ENCODE assay signal across 28 cellular contexts in genomic region chr16:59754854-59755253, GRCh38.
"Had no signal": no experiment of that assay in that cellular context is flagged by ENCODE, and none has a peak within 500 bp of the region (broad histone marks: within the 10 kb centered on the region; RNA-seq: fewer than 3 reads in every experiment).

No MANE protein-coding gene starts in this region.

- H3K4me1 ChIP-seq: colonic mucosa, esophagus squamous epithelium, gastrocnemius medialis, heart right ventricle, left ventricle myocardium inferior, lower lobe of right lung had no signal

- H3K4me1 Mint-ChIP-seq: mesothelial cell of epicardium had no signal

- H3K36me3 ChIP-seq: colonic mucosa, esophagus squamous epithelium, gastrocnemius medialis, heart right ventricle, left ventricle myocardium inferior, lower lobe of right lung had no signal

- H3K27ac Mint-ChIP-seq: dendritic cell treated with granulocyte-macrophage colony-stimulating factor and Interleukin-4, amounts not matched to agents 40 ng/mL and 50 ng/mL, for 4 days; effector memory CD8-positive, alpha-beta T cell; endodermal cell; mesothelial cell of epicardium had no signal

- H3K9me3 Mint-ChIP-seq: endodermal cell, mesothelial cell of epicardium had no signal

- H3K27me3 Mint-ChIP-seq: dendritic cell treated with granulocyte-macrophage colony-stimulating factor and Interleukin-4, amounts not matched to agents 40 ng/mL and 50 ng/mL, for 4 days; effector memory CD8-positive, alpha-beta T cell had no signal

- DNase-seq: colonic mucosa; cortex of kidney; effector CD8-positive, alpha-beta T cell; effector memory CD8-positive, alpha-beta T cell; endodermal cell; erythroblast; esophagus squamous epithelium; foreskin fibroblast; foreskin melanocyte; gastrocnemius medialis; glutamatergic neuron; head of caudate nucleus; hippocampal formation; kidney glomerular epithelial cell; left colon; left ventricle myocardium inferior; lower lobe of right lung; mesenchymal stem cell; mucosa of descending colon had no signal

- H3K4me3 Mint-ChIP-seq: dendritic cell treated with granulocyte-macrophage colony-stimulating factor and Interleukin-4, amounts not matched to agents 40 ng/mL and 50 ng/mL, for 4 days; effector memory CD8-positive, alpha-beta T cell; endodermal cell; mesothelial cell of epicardium had no signal

- H3K27ac ChIP-seq: colonic mucosa, epithelial cell of prostate, esophagus squamous epithelium, gastrocnemius medialis, heart right ventricle, left ventricle myocardium inferior, lower lobe of right lung had no signal

- ATAC-seq: effector memory CD8-positive, alpha-beta T cell; esophagus mucosa; gastrocnemius medialis; heart right ventricle; left colon; left lobe of liver; lower lobe of right lung; mucosa of descending colon had no signal

- FAIRE-seq: endometrium, islet of Langerhans, keratinocyte had no signal

- H3K36me3 Mint-ChIP-seq: mesothelial cell of epicardium had no signal

- H3K9me3 ChIP-seq: colonic mucosa, esophagus squamous epithelium, gastrocnemius medialis, left ventricle myocardium inferior, lower lobe of right lung had no signal

- H3K27me3 ChIP-seq: colonic mucosa, esophagus squamous epithelium, gastrocnemius medialis, heart right ventricle had no signal

- H3K4me3 ChIP-seq: colonic mucosa, esophagus squamous epithelium, gastrocnemius medialis, heart right ventricle, left ventricle myocardium inferior, lower lobe of right lung, mucosa of descending colon had no signal
